In genomic region chr11:10654211-10655150, GRCh38 we compare ENCODE assay signal across 8 cellular contexts. TPM values are rescaled to one million over a fixed set of nuclear protein-coding genes. Genes with fewer than 3 reads are reported as not detected.
A peak's percentile ranks its signal among the peaks of the same experiment; 100 is the strongest.
DNase-seq lines count a peak whose midpoint lies in the region; ATAC-seq and TF ChIP-seq lines count a peak whose summit lies in the region.

No MANE protein-coding gene starts in this region.

- H3K36me3 ChIP-seq in ACC112 (ENCODE audit: insufficient read depth, low read length) (no peaks in the 10 kb centered on the region), body of pancreas (replicated peaks in 1 of 2; ENCODE audit: insufficient read depth in 1 of 2, low read depth in 2 of 2) (no peaks in the 10 kb centered on the region), iPS DF 6.9 (ENCODE audit: control insufficient read depth, insufficient read depth, low read length) (no peaks in the 10 kb centered on the region)

- peak overlapping the region; percentile 30 for H3K27ac ChIP-seq in ACC112 (ENCODE audit: low read depth, low read length)
- H3K27ac ChIP-seq in body of pancreas = no peak overlapping the region
- no peak overlapping the region for H3K27ac ChIP-seq in iPS DF 6.9 (ENCODE audit: low read length)

- DNase-seq in GM12865 (ENCODE audit: low read depth) = peak; percentile 81
- DNase-seq in OCI-M2 (lab: John Stamatoyannopoulos, UW; ENCODE audit: unreplicated experiment) = peak; percentile 7
- peak in 3 of 4 donors; percentile 27 to 47 (median 38) for DNase-seq in body of pancreas
- DNase-seq in iPS DF 6.9 (ENCODE audit: low read depth, low spot score) = peak; percentile 43
- peak; percentile 16 to 18 for DNase-seq in stimulated activated CD4-positive, alpha-beta T cell treated with anti-CD3 and anti-CD28 coated beads, Interleukin-2, amount 100 ng/mL, for 48 hours
- DNase-seq in NCI-H1436 (lab: John Stamatoyannopoulos, UW) = no peak

- intact Hi-C loops in body of pancreas (cut with DNase I) = loop anchor here (10.0 kb wide), 1 partner anchor 250 kb away; no protein-coding TSS in a partner anchor

- no peaks in the 10 kb centered on the region for H3K27me3 ChIP-seq in ACC112 (ENCODE audit: insufficient read depth, low read length)
- no peaks in the 10 kb centered on the region for H3K27me3 ChIP-seq in body of pancreas
- no peaks in the 10 kb centered on the region for H3K27me3 ChIP-seq in iPS DF 6.9 (ENCODE audit: control insufficient read depth, insufficient read depth, low read length)

- no peak for TF ChIP-seq POLR2A in body of pancreas (IDR thresholded peaks at IDR 0.05)

- H3K4me1 ChIP-seq in ACC112 (ENCODE audit: control insufficient read depth, insufficient read depth, low read length, unreplicated experiment) (peaks cover 44% of the 10 kb centered on the region), body of pancreas (peaks cover 5% of the 10 kb centered on the region), iPS DF 6.9 (ENCODE audit: control insufficient read depth, insufficient read depth, low read length) (0 out of 2 replicates have a peak, but pooled peaks cover 1% of the 10 kb centered on the region)

- peak overlapping the region; percentile 71 for H2AFZ ChIP-seq in ACC112 (ENCODE audit: low read length, unreplicated experiment)

- H3K9me3 ChIP-seq in body of pancreas (no peaks in the 10 kb centered on the region), iPS DF 6.9 (ENCODE audit: control insufficient read depth, insufficient read depth, low read length) (no peaks in the 10 kb centered on the region)

- H3K4me3 ChIP-seq in ACC112 (ENCODE audit: low read depth, low read length) (no peak overlapping the region), GM12865 (ENCODE audit: low read depth, low read length) (no peak overlapping the region), body of pancreas (no peak overlapping the region), iPS DF 6.9 (ENCODE audit: low read length) (no peak overlapping the region)

- ATAC-seq in HG03521 (IDR thresholded peaks at IDR 0.05; ENCODE audit: unreplicated experiment) (peak; percentile 46), body of pancreas (peak; percentile 80)

- WGBS in body of pancreas, 2 donors = 30 to 41% methylated on average over 3 of the region's 3 CpGs
- WGBS in iPS DF 6.9 (ENCODE audit: insufficient coverage, insufficient read length) = no CpG with 5 or more reads among the region's 3 CpGs

- H3K79me2 ChIP-seq in ACC112 (ENCODE audit: control insufficient read depth, insufficient read depth, low read length, unreplicated experiment) = no peaks in the 10 kb centered on the region

- peak; percentile 74 for TF ChIP-seq CTCF in GM12865 (IDR thresholded peaks at IDR 0.05; ENCODE audit: insufficient read depth, low read depth, low read length, missing control alignments)
- peak; percentile 41 to 80 (median 67) for TF ChIP-seq CTCF in body of pancreas (IDR thresholded peaks at IDR 0.05)

RNA-seq across cellular contexts. Expression of gene IRAG1, which starts 39.1 kb away (rescaled TPM):
- 10 to 100 TPM in 1 of 2 donors, 1 to 10 TPM in 1; 1.6 to 10.1 TPM for total RNA-seq in body of pancreas
